Comparison of ENCODE assay signal across 15 cellular contexts in genomic region chr12:51205350-51205749, GRCh38.
"Had no signal": no experiment of that assay in that cellular context is flagged by ENCODE, and none has a peak within 500 bp of the region (broad histone marks: within the 10 kb centered on the region; RNA-seq: fewer than 3 reads in every experiment).

No MANE protein-coding gene starts in this region.

- H3K4me1 ChIP-seq: colonic mucosa, esophagus squamous epithelium, SJCRH30, upper lobe of left lung had no signal

- H3K27ac ChIP-seq: colonic mucosa, esophagus squamous epithelium, SJCRH30, upper lobe of left lung had no signal

- H3K27ac Mint-ChIP-seq: activated naive CD4-positive, alpha-beta T cell treated with anti-CD3 and anti-CD28 coated beads, Interleukin-2, amount 10 ng/mL, durations not matched to agents 7 days and 5 days; activated T-helper 2 cell treated with anti-CD3 and anti-CD28 coated beads, Interferon-gamma antibody, Interleukin-2, Interleukin-4, amounts not matched to agents 10 μg/mL and 5 μg/mL and 100 μg/mL, durations not matched to agents 14 hours and 24 hours and 36 hours had no signal

- H3K4me3 ChIP-seq: colonic mucosa, esophagus squamous epithelium, lung, SJCRH30, upper lobe of left lung had no signal

- H3K27me3 ChIP-seq: colonic mucosa, esophagus squamous epithelium, SJCRH30, upper lobe of left lung had no signal

- H3K36me3 Mint-ChIP-seq: activated naive CD4-positive, alpha-beta T cell treated with anti-CD3 and anti-CD28 coated beads, Interleukin-2, amount 10 ng/mL, durations not matched to agents 7 days and 5 days had no signal

- DNase-seq: activated naive CD4-positive, alpha-beta T cell treated with anti-CD3 and anti-CD28 coated beads, Interleukin-2, amount 10 ng/mL, durations not matched to agents 7 days and 5 days; activated T-cell treated with anti-CD3 and anti-CD28 coated beads for 4 hours; colonic mucosa; effector CD8-positive, alpha-beta T cell; esophagus squamous epithelium; left cardiac atrium; naive B cell; right cardiac atrium; SJCRH30; small intestine; stimulated activated CD4-positive, alpha-beta T cell treated with anti-CD3 and anti-CD28 coated beads, Interleukin-4, amount 100 ng/mL, for 24 hours; stimulated activated naive CD4-positive, alpha-beta T cell had no signal

- H3K36me3 ChIP-seq: colonic mucosa, SJCRH30 had no signal

- H3K4me3 Mint-ChIP-seq: activated naive CD4-positive, alpha-beta T cell treated with anti-CD3 and anti-CD28 coated beads, Interleukin-2, amount 10 ng/mL, durations not matched to agents 7 days and 5 days; naive B cell had no signal

- ATAC-seq: left cardiac atrium, right cardiac atrium had no signal

- H3K9me3 Mint-ChIP-seq: activated naive CD4-positive, alpha-beta T cell treated with anti-CD3 and anti-CD28 coated beads, Interleukin-2, amount 10 ng/mL, durations not matched to agents 7 days and 5 days; activated T-helper 2 cell treated with anti-CD3 and anti-CD28 coated beads, Interferon-gamma antibody, Interleukin-2, Interleukin-4, amounts not matched to agents 10 μg/mL and 5 μg/mL and 100 μg/mL, durations not matched to agents 14 hours and 24 hours and 36 hours; naive B cell had no signal

- H3K9me3 ChIP-seq: colonic mucosa, esophagus squamous epithelium, SJCRH30, upper lobe of left lung had no signal
